In the genomic region with DNA sequence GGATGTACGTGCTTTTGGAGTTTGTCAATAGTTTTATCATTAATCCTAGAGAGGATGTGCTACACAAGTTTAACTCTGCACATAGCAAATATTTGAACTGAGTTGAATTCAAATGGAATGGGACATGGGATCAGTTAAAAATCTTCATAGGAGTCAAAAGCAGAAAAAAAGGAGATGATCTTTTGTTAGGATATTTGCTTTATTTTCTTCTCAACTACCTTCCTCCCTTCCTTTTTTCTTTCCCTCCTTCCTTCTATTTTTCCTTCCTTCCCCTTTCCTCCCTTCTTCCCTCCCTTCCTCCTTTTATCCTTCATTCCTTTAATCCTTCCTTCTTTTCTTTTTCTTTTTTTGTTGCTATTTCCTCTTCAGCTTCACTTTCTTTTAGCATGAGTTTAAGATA, we compare ENCODE assay signal across 32 cellular contexts. TPM values are rescaled to one million over a fixed set of nuclear protein-coding genes. Genes with fewer than 3 reads are reported as not detected.
"Had no signal": no experiment of that assay in that cellular context is flagged by ENCODE, and none has a peak within 500 bp of the region (broad histone marks: within the 10 kb centered on the region; RNA-seq: fewer than 3 reads in every experiment).

No MANE protein-coding gene starts in this region.

- FAIRE-seq: TTC549 had no signal

- H3K4me3 Mint-ChIP-seq: activated CD4-positive, alpha-beta T cell treated with anti-CD3 and anti-CD28 coated beads for 36 hours; activated CD4-positive, alpha-beta T cell treated with anti-CD3 and anti-CD28 coated beads, Interleukin-2, amount 10 ng/mL, durations not matched to agents 7 days and 5 days; activated CD8-positive, alpha-beta T cell treated with anti-CD3 and anti-CD28 coated beads, Interleukin-2, amount 10 ng/mL, durations not matched to agents 7 days and 5 days; activated naive CD4-positive, alpha-beta T cell treated with anti-CD3 and anti-CD28 coated beads, Interleukin-2, amount 50 U/mL, for 24 hours; activated naive CD8-positive, alpha-beta T cell treated with anti-CD3 and anti-CD28 coated beads, Interleukin-2, amount 10 ng/mL, durations not matched to agents 7 days and 5 days; activated T-cell treated with anti-CD3 and anti-CD28 coated beads, Interleukin-2, amount 50 U/mL, for 24 hours; T-helper 1 cell treated with Interleukin-12 subunit alpha and Interleukin-12 subunit beta and Interleukin-4 antibody, amounts not matched to agents 30 μg/mL and 1 μg/mL, for 36 hours; T-helper 2 cell treated with Interferon-gamma antibody and Interleukin-4, amounts not matched to agents 5 μg/mL and 100 μg/mL, for 36 hours had no signal

- H3K4me2 ChIP-seq: SK-N-SH had no signal

- H3K9ac ChIP-seq: SK-N-SH had no signal

- H3K27ac Mint-ChIP-seq: activated CD4-positive, alpha-beta T cell treated with anti-CD3 and anti-CD28 coated beads for 36 hours; activated CD4-positive, alpha-beta T cell treated with anti-CD3 and anti-CD28 coated beads, Interleukin-2, amount 10 ng/mL, durations not matched to agents 7 days and 5 days; activated CD8-positive, alpha-beta T cell treated with anti-CD3 and anti-CD28 coated beads, Interleukin-2, amount 10 ng/mL, durations not matched to agents 7 days and 5 days; activated naive CD4-positive, alpha-beta T cell treated with anti-CD3 and anti-CD28 coated beads, Interleukin-2, amount 50 U/mL, for 24 hours; activated naive CD8-positive, alpha-beta T cell treated with anti-CD3 and anti-CD28 coated beads, Interleukin-2, amount 10 ng/mL, durations not matched to agents 7 days and 5 days; activated T-cell treated with anti-CD3 and anti-CD28 coated beads, Interleukin-2, amount 50 U/mL, for 24 hours; activated T-helper 2 cell treated with anti-CD3 and anti-CD28 coated beads, Interferon-gamma antibody, Interleukin-2, Interleukin-4, amounts not matched to agents 10 μg/mL and 5 μg/mL and 100 μg/mL, durations not matched to agents 14 hours and 24 hours and 36 hours; T-helper 1 cell treated with Interleukin-12 subunit alpha and Interleukin-12 subunit beta and Interleukin-4 antibody, amounts not matched to agents 30 μg/mL and 1 μg/mL, for 36 hours; T-helper 2 cell treated with Interferon-gamma antibody and Interleukin-4, amounts not matched to agents 5 μg/mL and 100 μg/mL, for 36 hours had no signal

- ATAC-seq: activated CD4-positive, alpha-beta T cell treated with anti-CD3 and anti-CD28 coated beads for 36 hours; activated CD4-positive, CD25-positive, alpha-beta regulatory T cell treated with anti-CD3 and anti-CD28 coated beads, Interleukin-2, amount 50 U/mL, for 24 hours; activated CD8-positive, alpha-beta T cell treated with anti-CD3 and anti-CD28 coated beads, Interleukin-2, amount 10 ng/mL, durations not matched to agents 7 days and 5 days; PC-3 had no signal

- H3K27ac ChIP-seq: ascending aorta, breast epithelium, Peyer's patch, SJSA1 had no signal

- H3K9me3 Mint-ChIP-seq: activated CD4-positive, alpha-beta T cell treated with anti-CD3 and anti-CD28 coated beads, Interleukin-2, amount 10 ng/mL, durations not matched to agents 7 days and 5 days; activated naive CD8-positive, alpha-beta T cell treated with anti-CD3 and anti-CD28 coated beads, Interleukin-2, amount 10 ng/mL, durations not matched to agents 7 days and 5 days; activated T-cell treated with anti-CD3 and anti-CD28 coated beads, Interleukin-2, amount 50 U/mL, for 24 hours; activated T-helper 2 cell treated with anti-CD3 and anti-CD28 coated beads, Interferon-gamma antibody, Interleukin-2, Interleukin-4, amounts not matched to agents 10 μg/mL and 5 μg/mL and 100 μg/mL, durations not matched to agents 14 hours and 24 hours and 36 hours; T-helper 1 cell treated with Interleukin-12 subunit alpha and Interleukin-12 subunit beta and Interleukin-4 antibody, amounts not matched to agents 30 μg/mL and 1 μg/mL, for 36 hours; T-helper 2 cell treated with Interferon-gamma antibody and Interleukin-4, amounts not matched to agents 5 μg/mL and 100 μg/mL, for 36 hours had no signal

- H3K4me1 ChIP-seq: ascending aorta, breast epithelium, Peyer's patch, SJSA1 had no signal

- DNase-seq: activated CD4-positive, alpha-beta T cell treated with anti-CD3 and anti-CD28 coated beads for 36 hours; activated CD4-positive, alpha-beta T cell treated with anti-CD3 and anti-CD28 coated beads, Interleukin-2, amount 10 ng/mL, durations not matched to agents 7 days and 5 days; activated CD4-positive, alpha-beta T cell treated with anti-CD3 and anti-CD28 coated beads, Interleukin-2, amount 50 U/mL, for 48 hours; activated CD8-positive, alpha-beta T cell treated with anti-CD3 and anti-CD28 coated beads, Interleukin-2, amount 10 ng/mL, durations not matched to agents 7 days and 5 days; activated gamma-delta T cell; activated naive CD4-positive, alpha-beta T cell treated with Interleukin-2 at 50 U/mL for 16 hours; activated naive CD8-positive, alpha-beta T cell treated with anti-CD3 and anti-CD28 coated beads, Interleukin-2, amount 10 ng/mL, durations not matched to agents 7 days and 5 days; activated T-cell treated with anti-CD3 and anti-CD28 coated beads, Interleukin-2, amount 50 U/mL, for 24 hours; cerebellar nuclear complex; Karpas-422; NCI-H1105; NCI-H1417 treated with DMSO at 0.1 percent for 48 hours; NCI-H187 treated with DMSO at 0.1 percent for 48 hours; NCI-H2081; NCI-H2171 treated with DMSO at 0.1 percent for 48 hours; NCI-H345; NCI-H524 treated with DMSO at 0.1 percent for 48 hours; PC-3; Peyer's patch; RPMI8226; SHP77 treated with DMSO at 0.1 percent for 48 hours; SK-N-SH had no signal

- H3K9me3 ChIP-seq: ascending aorta, breast epithelium, Peyer's patch, SJSA1, SK-N-SH had no signal

- H3K4me1 Mint-ChIP-seq: activated CD4-positive, alpha-beta T cell treated with anti-CD3 and anti-CD28 coated beads for 36 hours; activated CD4-positive, alpha-beta T cell treated with anti-CD3 and anti-CD28 coated beads, Interleukin-2, amount 10 ng/mL, durations not matched to agents 7 days and 5 days; activated naive CD4-positive, alpha-beta T cell treated with anti-CD3 and anti-CD28 coated beads, Interleukin-2, amount 50 U/mL, for 24 hours; activated naive CD8-positive, alpha-beta T cell treated with anti-CD3 and anti-CD28 coated beads, Interleukin-2, amount 10 ng/mL, durations not matched to agents 7 days and 5 days had no signal

- H3K36me3 ChIP-seq: ascending aorta, breast epithelium, Peyer's patch, SJSA1 had no signal

- H3K4me3 ChIP-seq: ascending aorta, breast epithelium, Peyer's patch, SJSA1 had no signal

- H3K27me3 ChIP-seq: ascending aorta, breast epithelium had no signal

RNA-seq across cellular contexts. Expression of a gene that starts 6.6 kb away (rescaled TPM):
- total RNA-seq: activated CD4-positive, alpha-beta T cell treated with anti-CD3 and anti-CD28 coated beads for 36 hours; activated CD4-positive, alpha-beta T cell treated with anti-CD3 and anti-CD28 coated beads, Interleukin-2, amount 10 ng/mL, durations not matched to agents 7 days and 5 days; activated CD8-positive, alpha-beta T cell treated with anti-CD3 and anti-CD28 coated beads, Interleukin-2, amount 10 ng/mL, durations not matched to agents 7 days and 5 days; activated naive CD8-positive, alpha-beta T cell treated with anti-CD3 and anti-CD28 coated beads, Interleukin-2, amount 10 ng/mL, durations not matched to agents 7 days and 5 days; activated T-helper 2 cell treated with anti-CD3 and anti-CD28 coated beads, Interferon-gamma antibody, Interleukin-2, Interleukin-4, amounts not matched to agents 10 μg/mL and 5 μg/mL and 100 μg/mL, durations not matched to agents 14 hours and 24 hours and 36 hours; NCI-H460; PC-3; SJSA1 had no signal
- polyA plus RNA-seq: SK-N-SH had no signal
